Comparison of ENCODE assay signal across 3 cellular contexts in the genomic region with DNA sequence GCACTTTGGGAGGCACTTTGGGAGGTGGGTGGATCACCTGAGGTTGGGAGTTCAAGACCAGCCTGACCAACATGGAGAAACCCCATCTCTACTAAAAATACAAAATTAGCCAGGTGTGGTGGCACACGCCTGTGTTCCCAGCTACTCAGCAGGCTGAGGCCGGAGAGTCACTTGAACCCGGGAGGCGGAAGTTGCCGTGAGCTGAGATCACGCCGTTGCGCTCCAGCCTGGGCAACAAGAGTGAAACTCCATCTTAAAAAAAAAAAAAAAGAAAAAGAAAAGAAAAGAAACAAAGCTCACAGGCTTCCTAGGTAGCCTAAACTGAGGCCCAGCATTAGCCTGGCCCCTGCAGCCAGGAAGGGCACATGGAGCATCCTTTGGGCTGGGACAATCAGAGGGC. TPM values are rescaled to one million over a fixed set of nuclear protein-coding genes. Genes with fewer than 3 reads are reported as not detected.
"Had no signal": no experiment of that assay in that cellular context is flagged by ENCODE, and none has a peak within 500 bp of the region (broad histone marks: within the 10 kb centered on the region; RNA-seq: fewer than 3 reads in every experiment).

No MANE protein-coding gene starts in this region.

RNA-seq across cellular contexts. Expression of gene AQP3, which starts 8.1 kb away (rescaled TPM):
- polyA plus RNA-seq: neural cell had no signal

RNA-seq across cellular contexts. Expression of gene AQP7, which starts 53.1 kb away (rescaled TPM):
- total RNA-seq: lung microvascular endothelial cell had no signal
- polyA plus RNA-seq: keratinocyte, neural cell had no signal
